Comparison of ENCODE assay signal across 1 cellular context in the genomic region with DNA sequence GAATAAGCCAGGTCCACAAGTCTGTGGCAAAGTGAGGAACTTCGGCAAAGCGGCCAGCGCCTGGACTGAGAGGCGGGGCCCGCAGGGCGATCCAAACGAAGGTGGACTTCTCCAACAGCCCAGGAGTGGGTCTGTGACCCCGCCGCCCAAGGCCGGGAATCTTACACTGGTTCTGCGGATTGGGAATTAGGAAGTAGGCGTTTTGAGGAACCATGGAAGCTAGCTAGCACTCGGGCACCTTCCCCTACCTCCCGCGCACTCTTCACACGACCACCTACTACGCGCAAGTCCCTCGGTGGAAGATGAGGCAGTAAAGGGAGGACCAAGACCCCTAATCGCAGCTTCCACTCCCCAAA.
TF ChIP-seq lines count a peak whose summit lies in the region.

No MANE protein-coding gene starts in this region.

TF ChIP-seq in GM23338, 12 proteins besides CTCF, POLR2A, EP300 and RAD21 (continued from another document):
- TF ChIP-seq ZNF462 (CRISPR knock-in tag; IDR thresholded peaks at IDR 0.05): no peak
